In genomic region chr7:16945372-16945771, GRCh38 we compare ENCODE assay signal across 23 cellular contexts.
"Had no signal": no experiment of that assay in that cellular context is flagged by ENCODE, and none has a peak within 500 bp of the region (broad histone marks: within the 10 kb centered on the region; RNA-seq: fewer than 3 reads in every experiment).

No MANE protein-coding gene starts in this region.

- H3K9ac ChIP-seq: neural progenitor cell, parathyroid adenoma had no signal

- H3K9me3 ChIP-seq: neutrophil, psoas muscle, right lobe of liver, vagina had no signal

- H3K4me1 ChIP-seq: left ventricle myocardium inferior, neural progenitor cell, parathyroid adenoma, psoas muscle, right lobe of liver, transverse colon, vagina had no signal

- H2AFZ ChIP-seq: hepatocyte, neural progenitor cell, parathyroid adenoma had no signal

- H3K36me3 ChIP-seq: left ventricle myocardium inferior, neural progenitor cell, neutrophil, right lobe of liver, transverse colon, upper lobe of left lung, vagina had no signal

- H3K4me3 ChIP-seq: hepatocyte, left ventricle myocardium inferior, lung, neural progenitor cell, psoas muscle, right lobe of liver, smooth muscle cell, transverse colon, upper lobe of left lung, vagina had no signal

- DNase-seq: islet precursor cell; left ventricle myocardium inferior; naive thymus-derived CD8-positive, alpha-beta T cell; occipital lobe; psoas muscle; right lobe of liver; stimulated activated CD4-positive, alpha-beta T cell treated with anti-CD3 and anti-CD28 coated beads, Interleukin-1b, Interleukin-23, amount 100 ng/mL, for 48 hours; stimulated activated CD4-positive, alpha-beta T cell treated with anti-CD3 and anti-CD28 coated beads, Interleukin-2, amount 100 ng/mL, for 48 hours; stimulated activated CD4-positive, alpha-beta T cell treated with anti-CD3 and anti-CD28 coated beads, Interleukin-4, amount 100 ng/mL, for 4 hours; stimulated activated CD8-positive, alpha-beta memory T cell treated with anti-CD3 and anti-CD28 coated beads, Interleukin-4, amount 100 ng/mL, for 48 hours; stimulated activated naive CD4-positive, alpha-beta T cell treated with Interleukin-2 at 50 U/mL for 16 hours; stimulated activated naive CD8-positive, alpha-beta T cell treated with anti-CD3 and anti-CD28 coated beads, Interleukin-15, amount 100 ng/mL, for 72 hours; substantia nigra; transverse colon; upper lobe of left lung had no signal

- H3K27me3 ChIP-seq: hepatocyte, neural progenitor cell, neutrophil, right lobe of liver, transverse colon, upper lobe of left lung, vagina had no signal

- H3K27ac ChIP-seq: hepatocyte, left ventricle myocardium inferior, neural progenitor cell, neutrophil, parathyroid adenoma, psoas muscle, right lobe of liver, transverse colon, upper lobe of left lung, vagina had no signal

- H3K4me2 ChIP-seq: hepatocyte, neural progenitor cell, smooth muscle cell had no signal

- H3K79me2 ChIP-seq: hepatocyte, parathyroid adenoma had no signal

- ATAC-seq: naive thymus-derived CD8-positive, alpha-beta T cell; psoas muscle; right lobe of liver; stimulated activated memory B cell treated with anti-CD40 and anti-IgM and Interleukin-4, amounts not matched to agents 10 μg/mL and 1 μg/mL and 100 μg/mL, for 72 hours; stimulated activated naive CD8-positive, alpha-beta T cell treated with anti-CD3 and anti-CD28 coated beads, Interleukin-15, amount 100 ng/mL, for 72 hours had no signal
